9 cellular contexts compared by ENCODE assay signal in genomic region chr16:52725043-52725442, GRCh38.
"Had no signal": no experiment of that assay in that cellular context is flagged by ENCODE, and none has a peak within 500 bp of the region (broad histone marks: within the 10 kb centered on the region; RNA-seq: fewer than 3 reads in every experiment).

No MANE protein-coding gene starts in this region.

- H3K4me3 ChIP-seq: GM23338 had no signal

- DNase-seq: H9, HCEC 1CT, HFFc6, KBM-7 had no signal

- H3K27ac ChIP-seq: KMS-11 had no signal

- FAIRE-seq: H1, H54, HTR-8/SVneo had no signal
